ENCODE assay signal across 1 cellular context in genomic region chrX:49199906-49200771, GRCh38.
A peak's percentile ranks its signal among the peaks of the same experiment; 100 is the strongest.
TF ChIP-seq lines count a peak whose summit lies in the region.

TSS of gene SYP (minus strand) at chrX:49200193. CDS start at chrX:49200186, 7 bp downstream.

TF ChIP-seq in HepG2, 621 proteins besides CTCF, POLR2A, EP300 and RAD21 (continued from another document and continues in another):
- TF ChIP-seq ZNF142 (CRISPR knock-in tag; IDR thresholded peaks at IDR 0.05) (peak; percentile 66), ZNF781 (CRISPR knock-in tag; IDR thresholded peaks at IDR 0.05; ENCODE audit: borderline replicate concordance, not compliant biosample characterization) (no peak), ZNF891 (CRISPR knock-in tag; IDR thresholded peaks at IDR 0.05) (peak; percentile 54; the same call in 1 of the 2 replicates), BRF2 (CRISPR knock-in tag; IDR thresholded peaks at IDR 0.05) (no peak), SUZ12 (IDR thresholded peaks at IDR 0.05; ENCODE audit: low read depth, low read length) (no peak), EEA1 (CRISPR knock-in tag; IDR thresholded peaks at IDR 0.05; ENCODE audit: borderline replicate concordance) (peak; percentile 85; the same call in 1 of the 2 replicates), HINFP (CRISPR knock-in tag; IDR thresholded peaks at IDR 0.05; ENCODE audit: low read depth) (peak; percentile 55; the same call in 1 of the 2 replicates), ZSCAN31 (CRISPR knock-in tag; IDR thresholded peaks at IDR 0.05; ENCODE audit: low read depth) (peak; percentile 71; the same call in 1 of the 2 replicates), ZBTB40 (IDR thresholded peaks at IDR 0.05) (no peak), ZBTB40 (CRISPR knock-in tag; IDR thresholded peaks at IDR 0.05) (no peak), ARHGAP35 (CRISPR knock-in tag; IDR thresholded peaks at IDR 0.05; ENCODE audit: borderline replicate concordance) (peak; percentile 69; the same call in 1 of the 2 replicates), MED13 (CRISPR knock-in tag; IDR thresholded peaks at IDR 0.05) (no peak), MLX (CRISPR knock-in tag; IDR thresholded peaks at IDR 0.05) (no peak), SRF (IDR thresholded peaks at IDR 0.05; ENCODE audit: low read depth, low read length) (no peak), KDM5B (CRISPR knock-in tag; IDR thresholded peaks at IDR 0.05; ENCODE audit: borderline replicate concordance) (peak; percentile 52; the same call in 1 of the 2 replicates), ZNF484 (CRISPR knock-in tag; IDR thresholded peaks at IDR 0.05; ENCODE audit: borderline replicate concordance, low read depth) (no peak), MYC (CRISPR knock-in tag; IDR thresholded peaks at IDR 0.05; ENCODE audit: borderline replicate concordance) (peak; percentile 64; the same call in 1 of the 2 replicates), TFE3 (CRISPR knock-in tag; IDR thresholded peaks at IDR 0.05) (peak; percentile 52; the same call in 1 of the 2 replicates), MTA1 (CRISPR knock-in tag; IDR thresholded peaks at IDR 0.05; ENCODE audit: borderline replicate concordance) (no peak), TAF1 (CRISPR knock-in tag; IDR thresholded peaks at IDR 0.05) (peak; percentile 67), FUBP1 (CRISPR knock-in tag; IDR thresholded peaks at IDR 0.05; ENCODE audit: borderline replicate concordance) (no peak), ZBED4 (CRISPR knock-in tag; IDR thresholded peaks at IDR 0.05; ENCODE audit: borderline replicate concordance) (peak; percentile 71; the same call in 1 of the 2 replicates)
